ENCODE assay signal across 1 cellular context in genomic region chr4:106038908-106039307, GRCh38.
A peak's percentile ranks its signal among the peaks of the same experiment; 100 is the strongest.
TF ChIP-seq lines count a peak whose summit lies in the region.

No MANE protein-coding gene starts in this region.

TF ChIP-seq in K562, 482 proteins besides CTCF, POLR2A, EP300 and RAD21 (continued from another document):
- TF ChIP-seq RERE (CRISPR knock-in tag; IDR thresholded peaks at IDR 0.05; ENCODE audit: borderline replicate concordance) (no peak), IRF2 (CRISPR knock-in tag; IDR thresholded peaks at IDR 0.05) (no peak), NR3C1 (CRISPR knock-in tag; IDR thresholded peaks at IDR 0.05) (no peak), HCFC1 (IDR thresholded peaks at IDR 0.05; ENCODE audit: low read depth, low read length) (no peak), MAFF (IDR thresholded peaks at IDR 0.05; ENCODE audit: low read length) (peak; percentile 88), MEIS2 (IDR thresholded peaks at IDR 0.05; ENCODE audit: partially characterized antibody) (no peak), ZNF316 (IDR thresholded peaks at IDR 0.05) (peak; percentile 80), TBP (optimal IDR thresholded peaks at IDR 0.05; ENCODE audit: low read depth, low read length) (no peak), C11orf30 (IDR thresholded peaks at IDR 0.05; ENCODE audit: low read depth) (peak; percentile 57), BRD4 (IDR thresholded peaks at IDR 0.05) (no peak), MAFK (IDR thresholded peaks at IDR 0.05; ENCODE audit: low read length) (peak; percentile 87), NEUROD1 (IDR thresholded peaks at IDR 0.05; ENCODE audit: borderline replicate concordance, low read depth, low read length, partially characterized antibody) (no peak), ZNF398 (CRISPR knock-in tag; IDR thresholded peaks at IDR 0.05) (no peak), CLOCK (CRISPR knock-in tag; IDR thresholded peaks at IDR 0.05; ENCODE audit: borderline replicate concordance) (no peak), EZH2 (IDR thresholded peaks at IDR 0.05; ENCODE audit: borderline replicate concordance, low read depth, low read length) (no peak), SIN3B (IDR thresholded peaks at IDR 0.05; ENCODE audit: low read depth) (no peak), CEBPG (CRISPR knock-in tag; IDR thresholded peaks at IDR 0.05) (no peak), CEBPG (tag; conservative IDR thresholded peaks at IDR 0.05 in 1 of 2, IDR thresholded peaks at IDR 0.05 in 1 of 2) (no peak), COPS2 (conservative IDR thresholded peaks at IDR 0.05) (no peak), ZNF23 (CRISPR knock-in tag; IDR thresholded peaks at IDR 0.05) (no peak), BRD9 (IDR thresholded peaks at IDR 0.05; ENCODE audit: low read depth, partially characterized antibody) (no peak)
- TF ChIP-seq, protein P1, sequence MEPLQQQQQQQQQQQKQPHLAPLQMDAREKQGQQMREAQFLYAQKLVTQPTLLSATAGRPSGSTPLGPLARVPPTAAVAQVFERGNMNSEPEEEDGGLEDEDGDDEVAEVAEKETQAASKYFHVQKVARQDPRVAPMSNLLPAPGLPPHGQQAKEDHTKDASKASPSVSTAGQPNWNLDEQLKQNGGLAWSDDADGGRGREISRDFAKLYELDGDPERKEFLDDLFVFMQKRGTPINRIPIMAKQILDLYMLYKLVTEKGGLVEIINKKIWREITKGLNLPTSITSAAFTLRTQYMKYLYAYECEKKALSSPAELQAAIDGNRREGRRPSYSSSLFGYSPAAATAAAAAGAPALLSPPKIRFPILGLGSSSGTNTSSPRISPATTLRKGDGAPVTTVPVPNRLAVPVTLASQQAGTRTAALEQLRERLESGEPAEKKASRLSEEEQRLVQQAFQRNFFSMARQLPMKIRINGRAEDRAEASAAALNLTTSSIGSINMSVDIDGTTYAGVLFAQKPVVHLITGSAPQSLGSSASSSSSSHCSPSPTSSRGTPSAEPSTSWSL (CRISPR knock-in tag; IDR thresholded peaks at IDR 0.05; ENCODE audit: borderline replicate concordance) = no peak
- TF ChIP-seq, protein P2, sequence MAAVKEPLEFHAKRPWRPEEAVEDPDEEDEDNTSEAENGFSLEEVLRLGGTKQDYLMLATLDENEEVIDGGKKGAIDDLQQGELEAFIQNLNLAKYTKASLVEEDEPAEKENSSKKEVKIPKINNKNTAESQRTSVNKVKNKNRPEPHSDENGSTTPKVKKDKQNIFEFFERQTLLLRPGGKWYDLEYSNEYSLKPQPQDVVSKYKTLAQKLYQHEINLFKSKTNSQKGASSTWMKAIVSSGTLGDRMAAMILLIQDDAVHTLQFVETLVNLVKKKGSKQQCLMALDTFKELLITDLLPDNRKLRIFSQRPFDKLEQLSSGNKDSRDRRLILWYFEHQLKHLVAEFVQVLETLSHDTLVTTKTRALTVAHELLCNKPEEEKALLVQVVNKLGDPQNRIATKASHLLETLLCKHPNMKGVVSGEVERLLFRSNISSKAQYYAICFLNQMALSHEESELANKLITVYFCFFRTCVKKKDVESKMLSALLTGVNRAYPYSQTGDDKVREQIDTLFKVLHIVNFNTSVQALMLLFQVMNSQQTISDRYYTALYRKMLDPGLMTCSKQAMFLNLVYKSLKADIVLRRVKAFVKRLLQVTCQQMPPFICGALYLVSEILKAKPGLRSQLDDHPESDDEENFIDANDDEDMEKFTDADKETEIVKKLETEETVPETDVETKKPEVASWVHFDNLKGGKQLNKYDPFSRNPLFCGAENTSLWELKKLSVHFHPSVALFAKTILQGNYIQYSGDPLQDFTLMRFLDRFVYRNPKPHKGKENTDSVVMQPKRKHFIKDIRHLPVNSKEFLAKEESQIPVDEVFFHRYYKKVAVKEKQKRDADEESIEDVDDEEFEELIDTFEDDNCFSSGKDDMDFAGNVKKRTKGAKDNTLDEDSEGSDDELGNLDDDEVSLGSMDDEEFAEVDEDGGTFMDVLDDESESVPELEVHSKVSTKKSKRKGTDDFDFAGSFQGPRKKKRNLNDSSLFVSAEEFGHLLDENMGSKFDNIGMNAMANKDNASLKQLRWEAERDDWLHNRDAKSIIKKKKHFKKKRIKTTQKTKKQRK (IDR thresholded peaks at IDR 0.05; ENCODE audit: borderline replicate concordance, low read depth, low read length) = no peak
- TF ChIP-seq, protein P3, sequence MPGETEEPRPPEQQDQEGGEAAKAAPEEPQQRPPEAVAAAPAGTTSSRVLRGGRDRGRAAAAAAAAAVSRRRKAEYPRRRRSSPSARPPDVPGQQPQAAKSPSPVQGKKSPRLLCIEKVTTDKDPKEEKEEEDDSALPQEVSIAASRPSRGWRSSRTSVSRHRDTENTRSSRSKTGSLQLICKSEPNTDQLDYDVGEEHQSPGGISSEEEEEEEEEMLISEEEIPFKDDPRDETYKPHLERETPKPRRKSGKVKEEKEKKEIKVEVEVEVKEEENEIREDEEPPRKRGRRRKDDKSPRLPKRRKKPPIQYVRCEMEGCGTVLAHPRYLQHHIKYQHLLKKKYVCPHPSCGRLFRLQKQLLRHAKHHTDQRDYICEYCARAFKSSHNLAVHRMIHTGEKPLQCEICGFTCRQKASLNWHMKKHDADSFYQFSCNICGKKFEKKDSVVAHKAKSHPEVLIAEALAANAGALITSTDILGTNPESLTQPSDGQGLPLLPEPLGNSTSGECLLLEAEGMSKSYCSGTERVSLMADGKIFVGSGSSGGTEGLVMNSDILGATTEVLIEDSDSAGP (CRISPR knock-in tag; IDR thresholded peaks at IDR 0.05) = no peak
- TF ChIP-seq, protein P4, sequence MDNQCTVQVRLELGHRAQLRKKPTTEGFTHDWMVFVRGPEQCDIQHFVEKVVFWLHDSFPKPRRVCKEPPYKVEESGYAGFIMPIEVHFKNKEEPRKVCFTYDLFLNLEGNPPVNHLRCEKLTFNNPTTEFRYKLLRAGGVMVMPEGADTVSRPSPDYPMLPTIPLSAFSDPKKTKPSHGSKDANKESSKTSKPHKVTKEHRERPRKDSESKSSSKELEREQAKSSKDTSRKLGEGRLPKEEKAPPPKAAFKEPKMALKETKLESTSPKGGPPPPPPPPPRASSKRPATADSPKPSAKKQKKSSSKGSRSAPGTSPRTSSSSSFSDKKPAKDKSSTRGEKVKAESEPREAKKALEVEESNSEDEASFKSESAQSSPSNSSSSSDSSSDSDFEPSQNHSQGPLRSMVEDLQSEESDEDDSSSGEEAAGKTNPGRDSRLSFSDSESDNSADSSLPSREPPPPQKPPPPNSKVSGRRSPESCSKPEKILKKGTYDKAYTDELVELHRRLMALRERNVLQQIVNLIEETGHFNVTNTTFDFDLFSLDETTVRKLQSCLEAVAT (IDR thresholded peaks at IDR 0.05) = no peak
- TF ChIP-seq, protein P5, sequence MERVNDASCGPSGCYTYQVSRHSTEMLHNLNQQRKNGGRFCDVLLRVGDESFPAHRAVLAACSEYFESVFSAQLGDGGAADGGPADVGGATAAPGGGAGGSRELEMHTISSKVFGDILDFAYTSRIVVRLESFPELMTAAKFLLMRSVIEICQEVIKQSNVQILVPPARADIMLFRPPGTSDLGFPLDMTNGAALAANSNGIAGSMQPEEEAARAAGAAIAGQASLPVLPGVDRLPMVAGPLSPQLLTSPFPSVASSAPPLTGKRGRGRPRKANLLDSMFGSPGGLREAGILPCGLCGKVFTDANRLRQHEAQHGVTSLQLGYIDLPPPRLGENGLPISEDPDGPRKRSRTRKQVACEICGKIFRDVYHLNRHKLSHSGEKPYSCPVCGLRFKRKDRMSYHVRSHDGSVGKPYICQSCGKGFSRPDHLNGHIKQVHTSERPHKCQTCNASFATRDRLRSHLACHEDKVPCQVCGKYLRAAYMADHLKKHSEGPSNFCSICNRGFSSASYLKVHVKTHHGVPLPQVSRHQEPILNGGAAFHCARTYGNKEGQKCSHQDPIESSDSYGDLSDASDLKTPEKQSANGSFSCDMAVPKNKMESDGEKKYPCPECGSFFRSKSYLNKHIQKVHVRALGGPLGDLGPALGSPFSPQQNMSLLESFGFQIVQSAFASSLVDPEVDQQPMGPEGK (CRISPR knock-in tag; IDR thresholded peaks at IDR 0.05; ENCODE audit: borderline replicate concordance) = no peak
